14 cellular contexts compared by ENCODE assay signal in the genomic region with DNA sequence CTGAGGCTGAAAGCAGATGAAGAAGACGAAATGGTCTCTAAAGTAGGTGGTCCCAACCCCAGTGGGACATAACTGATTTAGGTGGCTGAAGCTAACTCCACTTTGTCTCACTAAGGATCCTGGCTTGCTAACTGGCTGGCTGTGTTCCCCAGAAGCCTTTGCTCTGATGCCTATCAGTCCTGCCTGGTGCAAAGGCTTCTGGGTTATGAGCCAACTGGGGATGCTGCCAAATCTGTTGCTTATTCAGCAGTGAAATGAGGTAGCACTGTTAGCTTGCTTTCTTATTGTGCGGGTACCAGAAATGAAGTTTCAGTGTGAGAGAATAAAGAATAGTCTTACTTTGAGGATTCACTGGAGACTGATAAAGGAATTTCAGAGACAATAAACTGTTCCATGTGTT. TPM values are rescaled to one million over a fixed set of nuclear protein-coding genes. Genes with fewer than 3 reads are reported as not detected.
DNase-seq lines count a peak whose midpoint lies in the region; FAIRE-seq and TF ChIP-seq lines count a peak whose summit lies in the region.
"Had no signal": no experiment of that assay in that cellular context is flagged by ENCODE, and none has a peak within 500 bp of the region (broad histone marks: within the 10 kb centered on the region; RNA-seq: fewer than 3 reads in every experiment).

No MANE protein-coding gene starts in this region.

- no peaks in the 10 kb centered on the region for H3K36me3 Mint-ChIP-seq in activated CD4-positive, alpha-beta T cell treated with anti-CD3 and anti-CD28 coated beads, Interleukin-2, amount 10 ng/mL, durations not matched to agents 24 days and 14 days (ENCODE audit: low read depth)

- no peaks in the 10 kb centered on the region for H3K79me2 ChIP-seq in Karpas-422 (ENCODE audit: low read length)

- H3K36me3 ChIP-seq in Karpas-422 (ENCODE audit: insufficient read depth, low read length) (no peaks in the 10 kb centered on the region), bronchial epithelial cell (ENCODE audit: control insufficient read depth, insufficient read depth, low read length) (no peaks in the 10 kb centered on the region)

- no peaks in the 10 kb centered on the region for H3K9me3 ChIP-seq in Karpas-422 (ENCODE audit: low read length)

- no peak overlapping the region for H3K4me3 Mint-ChIP-seq in activated CD4-positive, alpha-beta T cell treated with anti-CD3 and anti-CD28 coated beads, Interleukin-2, amount 10 ng/mL, durations not matched to agents 24 days and 14 days
- H3K4me3 Mint-ChIP-seq: endodermal cell had no signal

- no peak overlapping the region for H3K4me3 ChIP-seq in Karpas-422 (ENCODE audit: low read length)
- no peak overlapping the region for H3K4me3 ChIP-seq in bronchial epithelial cell (ENCODE audit: low read depth, low read length)

- no peaks in the 10 kb centered on the region for H3K27me3 Mint-ChIP-seq in activated CD4-positive, alpha-beta T cell treated with anti-CD3 and anti-CD28 coated beads, Interleukin-2, amount 10 ng/mL, durations not matched to agents 24 days and 14 days
- H3K27me3 Mint-ChIP-seq: progenitor cell of endocrine pancreas had no signal

- intact Hi-C loops in activated CD4-positive, alpha-beta T cell treated with anti-CD3 and anti-CD28 coated beads, Interleukin-2, amount 10 ng/mL, durations not matched to agents 24 days and 14 days (cut with micrococcal nuclease) = no loop called here

- no peaks in the 10 kb centered on the region for H3K9me3 Mint-ChIP-seq in activated CD4-positive, alpha-beta T cell treated with anti-CD3 and anti-CD28 coated beads, Interleukin-2, amount 10 ng/mL, durations not matched to agents 24 days and 14 days
- H3K9me3 Mint-ChIP-seq: endodermal cell had no signal

- no peaks in the 10 kb centered on the region for H3K9me2 ChIP-seq in Karpas-422 (replicated peaks; ENCODE audit: insufficient read depth, low read length)

- no peak overlapping the region for H3K27ac ChIP-seq in Karpas-422 (ENCODE audit: low read length)
- H3K27ac ChIP-seq: VCaP had no signal

- H3K27ac Mint-ChIP-seq in activated CD4-positive, alpha-beta T cell treated with anti-CD3 and anti-CD28 coated beads, Interleukin-2, amount 10 ng/mL, durations not matched to agents 24 days and 14 days = no peak overlapping the region
- H3K27ac Mint-ChIP-seq: endodermal cell, progenitor cell of endocrine pancreas had no signal

- H3K9ac ChIP-seq in Karpas-422 (ENCODE audit: low read length) = no peak overlapping the region

- no peak for FAIRE-seq in bronchial epithelial cell (lab: Jason Lieb, UNC)
- FAIRE-seq: RCC 7860 had no signal

- H4K20me1 ChIP-seq in Karpas-422 (ENCODE audit: insufficient read depth, low read depth, low read length) = no peaks in the 10 kb centered on the region

- H2AFZ ChIP-seq in Karpas-422 (ENCODE audit: low read length) = no peak overlapping the region

- no peaks in the 10 kb centered on the region for H3K4me1 Mint-ChIP-seq in activated CD4-positive, alpha-beta T cell treated with anti-CD3 and anti-CD28 coated beads, Interleukin-2, amount 10 ng/mL, durations not matched to agents 24 days and 14 days

- no peak for TF ChIP-seq CTCF in bronchial epithelial cell (IDR thresholded peaks at IDR 0.05; ENCODE audit: insufficient read depth, low read length, severe bottlenecking)

- no peaks in the 10 kb centered on the region for H3K27me3 ChIP-seq in Karpas-422 (ENCODE audit: low read length)
- H3K27me3 ChIP-seq in bronchial epithelial cell (ENCODE audit: control insufficient read depth, insufficient read depth, low read length) = no peaks in the 10 kb centered on the region

- DNase-seq in Karpas-422 (peak; percentile 42), bronchial epithelial cell (ENCODE audit: low read depth) (peak; percentile 17), iris pigment epithelial cell (ENCODE audit: low read depth) (peak; percentile 65), stromal cell of bone marrow (ENCODE audit: low read depth) (peak; percentile 33), retina (no peak), DMS53 treated with DMSO at 0.1 percent for 48 hours (lab: John Stamatoyannopoulos, UW; ENCODE audit: unreplicated experiment) (no peak)
- no peak for DNase-seq in activated CD4-positive, alpha-beta T cell treated with anti-CD3 and anti-CD28 coated beads, Interleukin-2, amount 50 U/mL, for 4 hours
- DNase-seq in activated CD4-positive, alpha-beta T cell treated with anti-CD3 and anti-CD28 coated beads, Interleukin-2, amount 10 ng/mL, durations not matched to agents 24 days and 14 days = no peak
- DNase-seq: endodermal cell, islet precursor cell, NCI-H1436 had no signal

- no peak overlapping the region for H3K4me2 ChIP-seq in Karpas-422 (ENCODE audit: low read depth, low read length, poor library complexity, severe bottlenecking)

- H3K4me1 ChIP-seq in Karpas-422 (ENCODE audit: low read length) = no peaks in the 10 kb centered on the region

RNA-seq across cellular contexts. Expression of a gene that starts 18.1 kb away (rescaled TPM):
- total RNA-seq in Karpas-422 (2014; rRNA removed; shearing (Covaris generic); ENCODE audit: low replicate concordance) = not detected in 2 replicates
- total RNA-seq in bronchial epithelial cell = 0.26 and 1.4 TPM in 2 replicates
- not detected in 2 replicates for total RNA-seq in activated CD4-positive, alpha-beta T cell treated with anti-CD3 and anti-CD28 coated beads, Interleukin-2, amount 10 ng/mL, durations not matched to agents 24 days and 14 days

Comparison
In these comparisons a context has a peak if more than half of its experiments do, and no peak if none do; other contexts are left out.
1. DNase-seq: peak in Karpas-422 (single experiment), bronchial epithelial cell (single experiment), iris pigment epithelial cell (single experiment) and stromal cell of bone marrow (single experiment); none in retina (single experiment), activated CD4-positive, alpha-beta T cell treated with anti-CD3 and anti-CD28 coated beads, Interleukin-2, amount 50 U/mL, for 4 hours (0 of 2), DMS53 treated with DMSO at 0.1 percent for 48 hours (single experiment) and activated CD4-positive, alpha-beta T cell treated with anti-CD3 and anti-CD28 coated beads, Interleukin-2, amount 10 ng/mL, durations not matched to agents 24 days and 14 days (single experiment).